8 cellular contexts compared by ENCODE assay signal in the genomic region with DNA sequence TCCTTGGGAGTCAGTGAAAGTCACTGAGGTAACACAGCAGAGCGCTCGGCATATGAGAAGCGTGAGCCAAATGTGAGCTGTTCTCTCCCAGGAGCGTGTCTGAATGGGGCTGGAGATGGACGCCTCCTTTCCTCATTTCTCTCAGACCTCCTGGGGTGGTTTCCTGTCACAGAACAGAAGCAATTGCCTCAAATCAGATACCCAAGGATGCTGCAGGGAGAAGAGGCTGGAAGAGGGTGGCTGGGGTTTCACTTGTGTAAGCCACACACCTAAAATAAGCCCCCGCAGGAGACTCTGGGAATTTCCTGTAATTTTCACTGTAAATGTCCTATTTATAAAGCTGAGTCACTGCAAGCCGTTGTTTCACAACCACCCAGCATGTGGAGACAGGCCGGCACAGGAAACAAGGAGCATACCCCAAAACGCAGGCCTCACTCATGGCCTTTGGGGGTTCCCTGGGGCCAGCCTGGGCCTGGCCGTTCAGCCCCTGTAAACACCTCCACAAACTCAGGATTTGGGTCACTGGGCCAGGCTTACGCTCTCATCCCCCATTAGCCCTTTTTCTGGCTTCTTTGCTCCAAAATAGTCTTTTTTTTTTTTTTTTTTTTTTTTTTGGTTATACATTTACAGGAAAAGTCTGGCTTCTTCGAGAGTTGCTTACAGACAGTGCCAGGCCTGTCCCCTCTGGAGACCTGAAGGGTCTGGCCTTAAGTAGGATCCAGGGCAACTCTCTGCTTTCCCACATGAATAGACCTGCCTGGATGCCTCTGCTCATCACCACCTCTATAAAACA. TPM values are rescaled to one million over a fixed set of nuclear protein-coding genes. Genes with fewer than 3 reads are reported as not detected.
DNase-seq lines count a peak whose midpoint lies in the region; ATAC-seq and TF ChIP-seq lines count a peak whose summit lies in the region.

No MANE protein-coding gene starts in this region.

- H3K27me3 Mint-ChIP-seq in activated CD8-positive, alpha-beta T cell treated with anti-CD3 and anti-CD28 coated beads for 36 hours: no peaks in the 10 kb centered on the region

- peaks cover 9% of the 10 kb centered on the region for H3K36me3 Mint-ChIP-seq in activated CD8-positive, alpha-beta T cell treated with anti-CD3 and anti-CD28 coated beads for 36 hours (ENCODE audit: low read depth)

- peaks cover 71% of the 10 kb centered on the region for H3K4me1 Mint-ChIP-seq in activated CD8-positive, alpha-beta T cell treated with anti-CD3 and anti-CD28 coated beads for 36 hours (ENCODE audit: low read depth)

- no peak for TF ChIP-seq CTCF in AG09309 (IDR thresholded peaks at IDR 0.05; ENCODE audit: control insufficient read depth, insufficient read depth, low read depth, low read length, missing control alignments)
- TF ChIP-seq CTCF in activated CD8-positive, alpha-beta T cell treated with anti-CD3 and anti-CD28 coated beads for 36 hours (IDR thresholded peaks at IDR 0.05): no peak

- peak overlapping the region; percentile 99 for H3K27ac Mint-ChIP-seq in activated CD8-positive, alpha-beta T cell treated with anti-CD3 and anti-CD28 coated beads for 36 hours

- CTCF ChIA-PET in activated CD8-positive, alpha-beta T cell treated with anti-CD3 and anti-CD28 coated beads for 36 hours (lab: Charles Lee): interaction anchor here (0.9 to 6.4 kb wide), 22 partner anchors 11 to 208 kb away, joined by 3 to 63 read pairs (median 6); a partner anchor contains a TSS

- peak; percentile 2 for ATAC-seq in GM19043 (IDR thresholded peaks at IDR 0.05; ENCODE audit: low read depth, unreplicated experiment)
- peak; percentile 15 for ATAC-seq in activated CD8-positive, alpha-beta T cell treated with anti-CD3 and anti-CD28 coated beads for 36 hours
- no peak for ATAC-seq in GM19328 (IDR thresholded peaks at IDR 0.05; ENCODE audit: unreplicated experiment)

- H3K4me3 Mint-ChIP-seq in activated CD8-positive, alpha-beta T cell treated with anti-CD3 and anti-CD28 coated beads for 36 hours: peak overlapping the region; percentile 83

- no peaks in the 10 kb centered on the region for H3K9me3 Mint-ChIP-seq in activated CD8-positive, alpha-beta T cell treated with anti-CD3 and anti-CD28 coated beads for 36 hours

- DNase-seq in AG09309 (ENCODE audit: low read depth) (peak; percentile 85), NCI-H1092 (lab: John Stamatoyannopoulos, UW) (peak; percentile 18), erythroblast (lab: John Stamatoyannopoulos, UW) (peak; percentile 66 to 75), myocyte (ENCODE audit: low read depth) (peak; percentile 78), ureter (ENCODE audit: low spot score) (peak; percentile 82)
- DNase-seq in activated CD8-positive, alpha-beta T cell treated with anti-CD3 and anti-CD28 coated beads for 36 hours: peak; percentile 75

- intact Hi-C loops in activated CD8-positive, alpha-beta T cell treated with anti-CD3 and anti-CD28 coated beads for 36 hours (cut with micrococcal nuclease): loop anchor here (2.0 kb wide), 1 partner anchor 16 kb away; no protein-coding TSS in a partner anchor

- peak overlapping the region; percentile 16 for H3K4me3 ChIP-seq in AG09309 (ENCODE audit: control insufficient read depth, low read depth, low read length)

- POLR2A ChIA-PET in activated CD8-positive, alpha-beta T cell treated with anti-CD3 and anti-CD28 coated beads for 36 hours (lab: Charles Lee): interaction anchor here (0.7 to 5.8 kb wide), 27 partner anchors 8 to 209 kb away, joined by 3 to 78 read pairs (median 9); a partner anchor contains a TSS

- no peak for TF ChIP-seq POLR2A in erythroblast (IDR thresholded peaks at IDR 0.05; ENCODE audit: low read length)

RNA-seq across cellular contexts. Expression of a gene that starts 55.3 kb away (rescaled TPM):
- total RNA-seq in activated CD8-positive, alpha-beta T cell treated with anti-CD3 and anti-CD28 coated beads for 36 hours: 10 to 100 TPM; 11.4 to 11.6 TPM
- total RNA-seq in myocyte: 10.3 and 11.4 TPM in 2 replicates
- 8.5 TPM for polyA plus RNA-seq in myocyte (2012)
- total RNA-seq in ureter: 6.4 TPM

Comparison
In these comparisons a context has a peak if more than half of its experiments do, and no peak if none do; other contexts are left out.
1. DNase-seq: peak in every context shown above with its lines; median percentile 85 in AG09309; 82 in ureter; 78 in myocyte; 75 in activated CD8-positive, alpha-beta T cell treated with anti-CD3 and anti-CD28 coated beads for 36 hours; 70 in erythroblast; 18 in NCI-H1092.